Comparison of ENCODE assay signal across 19 cellular contexts in the genomic region with DNA sequence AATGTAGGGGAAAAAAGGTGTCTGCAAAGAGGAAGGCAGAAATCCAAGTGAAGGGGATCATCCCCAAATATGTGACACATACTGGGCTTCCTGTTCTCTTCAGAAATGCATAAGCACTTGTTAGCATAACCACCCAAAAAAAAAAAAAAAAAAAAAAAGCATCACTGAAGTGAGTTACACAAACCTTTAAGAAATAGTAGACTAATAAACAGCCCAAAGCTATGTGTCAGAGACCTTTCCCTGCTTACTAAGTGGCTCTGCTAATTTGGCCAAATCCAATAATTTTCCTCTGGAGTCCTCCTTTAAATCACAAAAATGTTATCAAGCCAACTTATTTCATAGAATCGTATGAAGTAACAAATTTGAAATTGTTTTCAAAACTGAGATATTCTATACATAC.
"Had no signal": no experiment of that assay in that cellular context is flagged by ENCODE, and none has a peak within 500 bp of the region (broad histone marks: within the 10 kb centered on the region; RNA-seq: fewer than 3 reads in every experiment).

No MANE protein-coding gene starts in this region.

- H3K36me3 ChIP-seq: uterus had no signal

- H3K27me3 ChIP-seq: body of pancreas, gastroesophageal sphincter, tibial artery, uterus had no signal

- H3K4me1 Mint-ChIP-seq: activated naive CD8-positive, alpha-beta T cell treated with anti-CD3 and anti-CD28 coated beads for 36 hours; central memory CD8-positive, alpha-beta T cell; naive thymus-derived CD8-positive, alpha-beta T cell; stimulated activated effector memory CD8-positive, alpha-beta T cell treated with anti-CD3 and anti-CD28 coated beads, Interleukin-12 subunit alpha, Interleukin-12 subunit beta, amount 100 ng/mL, for 72 hours had no signal

- H3K9me3 ChIP-seq: body of pancreas, gastroesophageal sphincter, tibial artery, uterus had no signal

- H3K4me3 ChIP-seq: body of pancreas, gastroesophageal sphincter, tibial artery, uterus had no signal

- H3K27me3 Mint-ChIP-seq: central memory CD8-positive, alpha-beta T cell had no signal

- H3K79me2 ChIP-seq: parathyroid adenoma had no signal

- H3K9me3 Mint-ChIP-seq: activated naive CD8-positive, alpha-beta T cell treated with anti-CD3 and anti-CD28 coated beads for 36 hours; activated T-helper 1 cell treated with anti-CD3 and anti-CD28 coated beads, Interleukin-12 subunit alpha, Interleukin-12 subunit beta, Interleukin-2, Interleukin-4 antibody, amounts not matched to agents 30 ng/mL and 10 ng/mL and 1 ng/mL, durations not matched to agents 14 hours and 24 hours and 36 hours; central memory CD8-positive, alpha-beta T cell; naive thymus-derived CD8-positive, alpha-beta T cell had no signal

- H3K27ac ChIP-seq: body of pancreas, parathyroid adenoma, tibial artery, uterus had no signal

- H2AFZ ChIP-seq: parathyroid adenoma had no signal

- ATAC-seq: activated CD4-positive, CD25-positive, alpha-beta regulatory T cell treated with anti-CD3 and anti-CD28 coated beads, Interleukin-2, amount 50 U/mL, for 24 hours; body of pancreas; left lobe of liver; naive thymus-derived CD8-positive, alpha-beta T cell; stimulated activated effector memory CD8-positive, alpha-beta T cell treated with anti-CD3 and anti-CD28 coated beads, Interleukin-12 subunit alpha, Interleukin-12 subunit beta, amount 100 ng/mL, for 72 hours had no signal

- H3K9ac ChIP-seq: parathyroid adenoma had no signal

- H3K4me1 ChIP-seq: uterus had no signal

- H3K4me3 Mint-ChIP-seq: activated naive CD8-positive, alpha-beta T cell treated with anti-CD3 and anti-CD28 coated beads for 36 hours; activated T-helper 1 cell treated with anti-CD3 and anti-CD28 coated beads, Interleukin-12 subunit alpha, Interleukin-12 subunit beta, Interleukin-2, Interleukin-4 antibody, amounts not matched to agents 30 ng/mL and 10 ng/mL and 1 ng/mL, durations not matched to agents 14 hours and 24 hours and 36 hours; central memory CD8-positive, alpha-beta T cell; naive thymus-derived CD8-positive, alpha-beta T cell; stimulated activated effector memory CD8-positive, alpha-beta T cell treated with anti-CD3 and anti-CD28 coated beads, Interleukin-12 subunit alpha, Interleukin-12 subunit beta, amount 100 ng/mL, for 72 hours had no signal

- DNase-seq: activated CD4-positive, alpha-beta T cell treated with anti-CD3 and anti-CD28 coated beads, Interleukin-2, amount 50 U/mL, for 1 hour; activated CD8-positive, alpha-beta memory T cell treated with anti-CD3 and anti-CD28 coated beads for 24 hours; activated naive CD8-positive, alpha-beta T cell treated with anti-CD3 and anti-CD28 coated beads for 36 hours; amygdala; body of pancreas; cortex of kidney; effector memory CD4-positive, alpha-beta T cell; naive thymus-derived CD8-positive, alpha-beta T cell; stimulated activated CD4-positive, alpha-beta T cell treated with anti-CD3 and anti-CD28 coated beads, Interleukin-12 subunit alpha, Interleukin-12 subunit beta, amount 100 ng/mL, for 4 hours; stimulated activated CD4-positive, alpha-beta T cell treated with anti-CD3 and anti-CD28 coated beads, Interleukin-2, amount 100 ng/mL, for 24 hours; tibial artery; uterus had no signal

- H3K36me3 Mint-ChIP-seq: naive thymus-derived CD8-positive, alpha-beta T cell; stimulated activated effector memory CD8-positive, alpha-beta T cell treated with anti-CD3 and anti-CD28 coated beads, Interleukin-12 subunit alpha, Interleukin-12 subunit beta, amount 100 ng/mL, for 72 hours had no signal

- H3K27ac Mint-ChIP-seq: activated naive CD8-positive, alpha-beta T cell treated with anti-CD3 and anti-CD28 coated beads for 36 hours; activated T-helper 1 cell treated with anti-CD3 and anti-CD28 coated beads, Interleukin-12 subunit alpha, Interleukin-12 subunit beta, Interleukin-2, Interleukin-4 antibody, amounts not matched to agents 30 ng/mL and 10 ng/mL and 1 ng/mL, durations not matched to agents 14 hours and 24 hours and 36 hours; stimulated activated effector memory CD8-positive, alpha-beta T cell treated with anti-CD3 and anti-CD28 coated beads, Interleukin-12 subunit alpha, Interleukin-12 subunit beta, amount 100 ng/mL, for 72 hours had no signal
